ENCODE assay signal across 21 cellular contexts in genomic region chr17:80668375-80669149, GRCh38.
A peak's percentile ranks its signal among the peaks of the same experiment; 100 is the strongest.
DNase-seq lines count a peak whose midpoint lies in the region; TF ChIP-seq lines count a peak whose summit lies in the region.
"Had no signal": no experiment of that assay in that cellular context is flagged by ENCODE, and none has a peak within 500 bp of the region (broad histone marks: within the 10 kb centered on the region; RNA-seq: fewer than 3 reads in every experiment).

No MANE protein-coding gene starts in this region.

- H3K79me2 ChIP-seq in MM.1S (ENCODE audit: low read length): peaks cover 18% of the 10 kb centered on the region

- no peak overlapping the region for H3K4me3 ChIP-seq in CD8-positive, alpha-beta memory T cell (ENCODE audit: low read length)
- H3K4me3 ChIP-seq in MM.1S (ENCODE audit: low read length): no peak overlapping the region
- H3K4me3 ChIP-seq: adrenal gland, BLaER1, lung, upper lobe of left lung had no signal

- no peak overlapping the region for H3K4me2 ChIP-seq in MM.1S (ENCODE audit: low read depth, low read length)

- no peak overlapping the region for H2AFZ ChIP-seq in MM.1S (ENCODE audit: low read length)

- no peaks in the 10 kb centered on the region for H4K20me1 ChIP-seq in MM.1S (ENCODE audit: insufficient read depth, low read length)

- H3F3A ChIP-seq in MM.1S (ENCODE audit: insufficient read depth, low read length): no peaks in the 10 kb centered on the region

- H3K27ac ChIP-seq in CD8-positive, alpha-beta memory T cell (ENCODE audit: low read depth, low read length): no peak overlapping the region
- H3K27ac ChIP-seq in MM.1S (ENCODE audit: low read length): no peak overlapping the region
- H3K27ac ChIP-seq: adrenal gland, BLaER1, epithelial cell of prostate, foreskin keratinocyte, upper lobe of left lung had no signal

- H3K27ac Mint-ChIP-seq in T-helper 1 cell treated with Interleukin-12 subunit alpha and Interleukin-12 subunit beta and Interleukin-4 antibody, amounts not matched to agents 30 μg/mL and 1 μg/mL, for 36 hours: peak overlapping the region; percentile 84
- H3K27ac Mint-ChIP-seq in CD8-positive, alpha-beta memory T cell: peak overlapping the region in 6 of 8 donors; percentile 58 to 88 (median 78)
- H3K27ac Mint-ChIP-seq in activated naive CD8-positive, alpha-beta T cell: peak overlapping the region; percentile 65
- H3K27ac Mint-ChIP-seq in nephron progenitor cell: peak overlapping the region; percentile 15
- H3K27ac Mint-ChIP-seq: dendritic cell treated with granulocyte-macrophage colony-stimulating factor and Interleukin-4, amounts not matched to agents 40 ng/mL and 50 ng/mL, for 4 days had no signal

- H3K9ac ChIP-seq in MM.1S (ENCODE audit: low read length): no peak overlapping the region
- H3K9ac ChIP-seq: BLaER1 had no signal

- no peaks in the 10 kb centered on the region for H3K9me3 Mint-ChIP-seq in T-helper 1 cell treated with Interleukin-12 subunit alpha and Interleukin-12 subunit beta and Interleukin-4 antibody, amounts not matched to agents 30 μg/mL and 1 μg/mL, for 36 hours
- no peaks in the 10 kb centered on the region for H3K9me3 Mint-ChIP-seq in CD8-positive, alpha-beta memory T cell
- no peaks in the 10 kb centered on the region for H3K9me3 Mint-ChIP-seq in activated naive CD8-positive, alpha-beta T cell (ENCODE audit: low read depth)
- peaks cover 15% of the 10 kb centered on the region for H3K9me3 Mint-ChIP-seq in nephron progenitor cell
- H3K9me3 Mint-ChIP-seq: dendritic cell treated with granulocyte-macrophage colony-stimulating factor and Interleukin-4, amounts not matched to agents 40 ng/mL and 50 ng/mL, for 4 days had no signal

- peak overlapping the region; percentile 38 for H3K4me3 Mint-ChIP-seq in T-helper 1 cell treated with Interleukin-12 subunit alpha and Interleukin-12 subunit beta and Interleukin-4 antibody, amounts not matched to agents 30 μg/mL and 1 μg/mL, for 36 hours
- peak overlapping the region in 5 of 7 donors; percentile 12 to 59 (median 31) for H3K4me3 Mint-ChIP-seq in CD8-positive, alpha-beta memory T cell
- H3K4me3 Mint-ChIP-seq in activated naive CD8-positive, alpha-beta T cell: peak overlapping the region; percentile 11
- H3K4me3 Mint-ChIP-seq in nephron progenitor cell: peak overlapping the region; percentile 14
- H3K4me3 Mint-ChIP-seq: dendritic cell treated with granulocyte-macrophage colony-stimulating factor and Interleukin-4, amounts not matched to agents 40 ng/mL and 50 ng/mL, for 4 days had no signal

- TF ChIP-seq CTCF in nephron progenitor cell (IDR thresholded peaks at IDR 0.05) (no peak), MM.1S (IDR thresholded peaks at IDR 0.05; ENCODE audit: low read length) (no peak)

- H3K36me3 ChIP-seq in CD8-positive, alpha-beta memory T cell (ENCODE audit: insufficient read depth, low read length): no peaks in the 10 kb centered on the region
- H3K36me3 ChIP-seq in MM.1S (replicated peaks; ENCODE audit: insufficient read depth, low read length): no peaks in the 10 kb centered on the region
- H3K36me3 ChIP-seq: adrenal gland, upper lobe of left lung had no signal

- H3K4me1 ChIP-seq in CD8-positive, alpha-beta memory T cell (ENCODE audit: insufficient read depth, low read length): peaks cover 66% of the 10 kb centered on the region
- 0 out of 2 replicates have a peak, but pooled peaks cover 6% of the 10 kb centered on the region for H3K4me1 ChIP-seq in MM.1S (ENCODE audit: low read length)

- no peaks in the 10 kb centered on the region for H3K27me3 ChIP-seq in CD8-positive, alpha-beta memory T cell (ENCODE audit: insufficient read depth, low read length, poor library complexity, severe bottlenecking)
- no peaks in the 10 kb centered on the region for H3K27me3 ChIP-seq in MM.1S (replicated peaks; ENCODE audit: insufficient read depth, low read length)
- H3K27me3 ChIP-seq: adrenal gland, BLaER1, foreskin keratinocyte, upper lobe of left lung had no signal

- no peaks in the 10 kb centered on the region for H3K9me3 ChIP-seq in CD8-positive, alpha-beta memory T cell (ENCODE audit: low read length)
- H3K9me3 ChIP-seq in MM.1S (replicated peaks; ENCODE audit: insufficient read depth, low read length): no peaks in the 10 kb centered on the region
- H3K9me3 ChIP-seq: adrenal gland, upper lobe of left lung had no signal

- peaks cover 83% of the 10 kb centered on the region for H3K4me1 Mint-ChIP-seq in T-helper 1 cell treated with Interleukin-12 subunit alpha and Interleukin-12 subunit beta and Interleukin-4 antibody, amounts not matched to agents 30 μg/mL and 1 μg/mL, for 36 hours (ENCODE audit: low read depth)
- H3K4me1 Mint-ChIP-seq in CD8-positive, alpha-beta memory T cell: peaks cover 59 to 83% (median 76%) of the 10 kb centered on the region in 3 donors
- H3K4me1 Mint-ChIP-seq in activated naive CD8-positive, alpha-beta T cell (ENCODE audit: low read depth): peaks cover 86% of the 10 kb centered on the region
- H3K4me1 Mint-ChIP-seq in nephron progenitor cell: peaks cover 81% of the 10 kb centered on the region

- no peak for DNase-seq in T-helper 1 cell
- DNase-seq in CD8-positive, alpha-beta memory T cell: no peak
- DNase-seq in nephron progenitor cell: no peak
- no peak for DNase-seq in COR-L47 (lab: John Stamatoyannopoulos, UW)
- no peak for DNase-seq in AG08396 (ENCODE audit: low spot score)
- DNase-seq in MM.1S: no peak
- DNase-seq: 8988T; activated CD4-positive, CD25-positive, alpha-beta regulatory T cell treated with anti-CD3 and anti-CD28 coated beads, Interleukin-2, amount 50 U/mL, for 72 hours; activated T-cell treated with anti-CD3 and anti-CD28 coated beads for 4 hours; adrenal gland; foreskin keratinocyte; GF-D8; hippocampal formation; NCI-H1436 treated with DMSO at 0.1 percent for 48 hours; upper lobe of left lung had no signal

- CTCF ChIA-PET in CD8-positive, alpha-beta memory T cell (lab: Charles Lee): no interaction called here

- H3K36me3 Mint-ChIP-seq in T-helper 1 cell treated with Interleukin-12 subunit alpha and Interleukin-12 subunit beta and Interleukin-4 antibody, amounts not matched to agents 30 μg/mL and 1 μg/mL, for 36 hours (ENCODE audit: low read depth): peaks cover 39% of the 10 kb centered on the region
- peaks cover 3 to 9% (median 4%) of the 10 kb centered on the region in 3 donors for H3K36me3 Mint-ChIP-seq in CD8-positive, alpha-beta memory T cell
- peaks cover 11% of the 10 kb centered on the region for H3K36me3 Mint-ChIP-seq in activated naive CD8-positive, alpha-beta T cell
- peaks cover 36% of the 10 kb centered on the region for H3K36me3 Mint-ChIP-seq in nephron progenitor cell (ENCODE audit: low read depth)

- POLR2A ChIA-PET in CD8-positive, alpha-beta memory T cell (lab: Charles Lee): no interaction called here

- H3K27me3 Mint-ChIP-seq in T-helper 1 cell treated with Interleukin-12 subunit alpha and Interleukin-12 subunit beta and Interleukin-4 antibody, amounts not matched to agents 30 μg/mL and 1 μg/mL, for 36 hours (ENCODE audit: low read depth): no peaks in the 10 kb centered on the region
- H3K27me3 Mint-ChIP-seq in CD8-positive, alpha-beta memory T cell: peaks cover 0 to 4% of the 10 kb centered on the region in 2 donors
- no peaks in the 10 kb centered on the region for H3K27me3 Mint-ChIP-seq in activated naive CD8-positive, alpha-beta T cell
- H3K27me3 Mint-ChIP-seq in nephron progenitor cell (ENCODE audit: low read depth, poor library complexity): no peaks in the 10 kb centered on the region
- H3K27me3 Mint-ChIP-seq: dendritic cell treated with granulocyte-macrophage colony-stimulating factor and Interleukin-4, amounts not matched to agents 40 ng/mL and 50 ng/mL, for 4 days had no signal

- no peaks in the 10 kb centered on the region for H3K9me2 ChIP-seq in MM.1S (replicated peaks; ENCODE audit: insufficient read depth, low read length)

Comparison
In these comparisons a context has a peak if more than half of its experiments do, and no peak if none do; other contexts are left out.
1. H3K27ac Mint-ChIP-seq: peak in every context shown above with its lines; median percentile 84 in T-helper 1 cell treated with Interleukin-12 subunit alpha and Interleukin-12 subunit beta and Interleukin-4 antibody, amounts not matched to agents 30 μg/mL and 1 μg/mL, for 36 hours; 78 in CD8-positive, alpha-beta memory T cell; 65 in activated naive CD8-positive, alpha-beta T cell; 15 in nephron progenitor cell.